In the genomic region with DNA sequence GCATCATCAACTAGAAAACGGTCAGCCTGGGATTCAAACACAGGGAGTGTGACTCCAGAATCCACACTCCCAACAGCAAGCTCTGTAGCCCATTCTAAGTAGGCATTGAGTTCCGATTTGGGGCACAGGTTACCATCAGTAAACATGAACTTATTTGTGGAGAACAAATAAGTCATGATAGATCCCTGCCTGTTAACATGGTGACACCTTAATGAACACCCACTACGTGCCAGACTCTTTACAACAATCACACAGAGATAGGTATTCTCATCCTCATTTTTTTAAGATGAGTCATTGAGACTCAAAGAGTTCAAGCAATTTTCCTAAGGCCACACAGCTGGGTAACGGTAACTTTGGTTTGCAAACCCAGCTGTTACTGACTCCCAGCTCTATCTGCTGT, we compare ENCODE assay signal across 1 cellular context.
TF ChIP-seq lines count a peak whose summit lies in the region.

No MANE protein-coding gene starts in this region.

TF ChIP-seq in IMR-90, 13 proteins besides CTCF, POLR2A, EP300 and RAD21:
- TF ChIP-seq, protein P1, sequence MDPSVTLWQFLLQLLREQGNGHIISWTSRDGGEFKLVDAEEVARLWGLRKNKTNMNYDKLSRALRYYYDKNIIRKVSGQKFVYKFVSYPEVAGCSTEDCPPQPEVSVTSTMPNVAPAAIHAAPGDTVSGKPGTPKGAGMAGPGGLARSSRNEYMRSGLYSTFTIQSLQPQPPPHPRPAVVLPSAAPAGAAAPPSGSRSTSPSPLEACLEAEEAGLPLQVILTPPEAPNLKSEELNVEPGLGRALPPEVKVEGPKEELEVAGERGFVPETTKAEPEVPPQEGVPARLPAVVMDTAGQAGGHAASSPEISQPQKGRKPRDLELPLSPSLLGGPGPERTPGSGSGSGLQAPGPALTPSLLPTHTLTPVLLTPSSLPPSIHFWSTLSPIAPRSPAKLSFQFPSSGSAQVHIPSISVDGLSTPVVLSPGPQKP (IDR thresholded peaks at IDR 0.05; ENCODE audit: borderline replicate concordance, low read depth, low read length) = no peak
- no peak for TF ChIP-seq CEBPB (IDR thresholded peaks at IDR 0.05; ENCODE audit: low read depth, low read length)
- no peak for TF ChIP-seq NFE2L2 (IDR thresholded peaks at IDR 0.05; ENCODE audit: low read depth, low read length)
- no peak for TF ChIP-seq MXI1 (IDR thresholded peaks at IDR 0.05; ENCODE audit: borderline replicate concordance, low read depth, low read length)
- TF ChIP-seq MAFK (IDR thresholded peaks at IDR 0.05; ENCODE audit: low read depth, low read length) = no peak
- TF ChIP-seq SMC3 (IDR thresholded peaks at IDR 0.05; ENCODE audit: low read depth, low read length) = no peak
- no peak for TF ChIP-seq MAZ (IDR thresholded peaks at IDR 0.05; ENCODE audit: borderline replicate concordance, low read depth, low read length)
- no peak for TF ChIP-seq BHLHE40 (IDR thresholded peaks at IDR 0.05; ENCODE audit: low read depth, low read length)
- TF ChIP-seq FOS (IDR thresholded peaks at IDR 0.05; ENCODE audit: low read depth, low read length) = no peak
- TF ChIP-seq RFX5 (IDR thresholded peaks at IDR 0.05; ENCODE audit: low read depth, low read length) = no peak
- no peak for TF ChIP-seq CHD1 (IDR thresholded peaks at IDR 0.05; ENCODE audit: low read depth, low read length)
- TF ChIP-seq, protein P2, sequence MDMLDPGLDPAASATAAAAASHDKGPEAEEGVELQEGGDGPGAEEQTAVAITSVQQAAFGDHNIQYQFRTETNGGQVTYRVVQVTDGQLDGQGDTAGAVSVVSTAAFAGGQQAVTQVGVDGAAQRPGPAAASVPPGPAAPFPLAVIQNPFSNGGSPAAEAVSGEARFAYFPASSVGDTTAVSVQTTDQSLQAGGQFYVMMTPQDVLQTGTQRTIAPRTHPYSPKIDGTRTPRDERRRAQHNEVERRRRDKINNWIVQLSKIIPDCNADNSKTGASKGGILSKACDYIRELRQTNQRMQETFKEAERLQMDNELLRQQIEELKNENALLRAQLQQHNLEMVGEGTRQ (IDR thresholded peaks at IDR 0.05; ENCODE audit: low read depth, low read length) = no peak
- no peak for TF ChIP-seq RCOR1 (IDR thresholded peaks at IDR 0.05; ENCODE audit: insufficient replicate concordance, low read length)
TF ChIP-seq in IMR-90: peak in this region for 0.
